Comparison of ENCODE assay signal across 16 cellular contexts in the genomic region with DNA sequence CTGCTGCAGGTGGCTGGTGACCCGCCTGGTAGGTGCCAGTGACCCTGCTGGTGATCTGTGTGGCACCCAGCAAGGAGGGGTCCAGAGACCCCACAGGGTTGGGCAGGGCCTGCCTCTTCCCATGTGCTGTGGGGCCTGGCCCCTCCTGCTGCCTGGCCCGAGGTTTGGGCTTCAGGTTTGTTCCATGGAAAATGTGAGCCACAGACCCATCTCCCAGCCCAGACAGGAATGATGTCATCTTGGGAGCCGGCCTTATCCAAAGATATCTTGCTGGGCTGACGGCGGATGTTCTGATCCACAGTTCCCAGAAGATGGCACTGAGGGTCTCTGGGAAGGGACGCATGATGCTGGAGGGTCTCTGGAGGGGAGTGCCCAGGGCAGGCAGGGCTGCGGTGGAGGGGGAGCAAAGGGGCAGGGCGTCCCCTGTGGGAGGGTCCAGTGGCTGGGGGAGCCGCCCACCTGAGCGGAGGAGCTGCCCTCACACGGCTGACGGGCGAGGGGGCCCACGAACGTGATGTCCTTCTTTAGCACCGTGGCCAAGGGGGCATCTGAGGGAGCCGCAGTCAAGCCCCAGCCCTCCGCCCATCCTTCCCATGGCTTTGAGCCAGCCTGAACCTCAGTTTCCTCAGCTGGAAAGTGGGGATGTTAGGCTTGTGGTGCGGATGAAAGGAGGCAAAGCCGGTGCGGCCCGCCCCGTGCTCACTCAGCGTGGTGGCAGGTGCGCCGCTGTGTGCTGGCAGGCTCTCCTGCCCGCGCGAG.
DNase-seq lines count a peak whose midpoint lies in the region; ATAC-seq and TF ChIP-seq lines count a peak whose summit lies in the region.
"Had no signal": no experiment of that assay in that cellular context is flagged by ENCODE, and none has a peak within 500 bp of the region (broad histone marks: within the 10 kb centered on the region; RNA-seq: fewer than 3 reads in every experiment).

No MANE protein-coding gene starts in this region.

- H3K27ac ChIP-seq in vagina = peak overlapping the region; percentile 94
- H3K27ac ChIP-seq: 22Rv1, testis had no signal

- H3K27me3 ChIP-seq in vagina = no peaks in the 10 kb centered on the region
- H3K27me3 ChIP-seq: testis had no signal

- intact Hi-C loops in vagina (cut with DNase I) = no loop called here

- H3K4me3 ChIP-seq in fibroblast of pulmonary artery (replicated peaks; ENCODE audit: low read depth, low read length) = no peak overlapping the region
- peak overlapping the region in 1 of 2 donors; percentile 29 for H3K4me3 ChIP-seq in vagina
- H3K4me3 ChIP-seq: skin epidermis, testis had no signal

- no peaks in the 10 kb centered on the region for H3K36me3 ChIP-seq in vagina

- peaks cover 71% of the 10 kb centered on the region for H3K4me1 ChIP-seq in vagina

- DNase-seq in DMS 273 (lab: John Stamatoyannopoulos, UW; ENCODE audit: unreplicated experiment) (peak; percentile 33), DMS 273 treated with DMSO at 0.1 percent for 48 hours (lab: John Stamatoyannopoulos, UW) (no peak), fibroblast of pulmonary artery (ENCODE audit: low read depth) (peak; percentile 53), myocyte (ENCODE audit: low read depth) (peak; percentile 37), vagina (ENCODE audit: extremely low spot score in 2 of 2) (no peak), NCI-H187 treated with DMSO at 0.1 percent for 48 hours (lab: John Stamatoyannopoulos, UW) (no peak), left lobe of liver (ENCODE audit: low spot score) (no peak), HUDEP-2 (lab: John Stamatoyannopoulos, UW; ENCODE audit: unreplicated experiment in 76 of 76) (no peak)
- DNase-seq: activated CD4-positive, alpha-beta T cell treated with anti-CD3 and anti-CD28 coated beads for 4 hours; caudate nucleus; nephron progenitor cell; SW 1271; testis had no signal

- no peaks in the 10 kb centered on the region for H3K9me3 ChIP-seq in vagina
- H3K9me3 ChIP-seq: testis had no signal

- TF ChIP-seq POLR2A in vagina (IDR thresholded peaks at IDR 0.05) = no peak

- no peak for ATAC-seq in left lobe of liver
- ATAC-seq: esophagus mucosa had no signal

- TF ChIP-seq CTCF in fibroblast of pulmonary artery (IDR thresholded peaks at IDR 0.05; ENCODE audit: low read length, missing control alignments) (no peak), vagina (IDR thresholded peaks at IDR 0.05) (no peak)

Comparison
In these comparisons a context has a peak if more than half of its experiments do, and no peak if none do; other contexts are left out.
1. DNase-seq: peak in DMS 273 (single experiment), fibroblast of pulmonary artery (single experiment) and myocyte (single experiment); none in DMS 273 treated with DMSO at 0.1 percent for 48 hours (single experiment), vagina (0 of 2), NCI-H187 treated with DMSO at 0.1 percent for 48 hours (single experiment), left lobe of liver (single experiment) and HUDEP-2 (0 of 76).